ENCODE assay signal across 1 cellular context in the genomic region with DNA sequence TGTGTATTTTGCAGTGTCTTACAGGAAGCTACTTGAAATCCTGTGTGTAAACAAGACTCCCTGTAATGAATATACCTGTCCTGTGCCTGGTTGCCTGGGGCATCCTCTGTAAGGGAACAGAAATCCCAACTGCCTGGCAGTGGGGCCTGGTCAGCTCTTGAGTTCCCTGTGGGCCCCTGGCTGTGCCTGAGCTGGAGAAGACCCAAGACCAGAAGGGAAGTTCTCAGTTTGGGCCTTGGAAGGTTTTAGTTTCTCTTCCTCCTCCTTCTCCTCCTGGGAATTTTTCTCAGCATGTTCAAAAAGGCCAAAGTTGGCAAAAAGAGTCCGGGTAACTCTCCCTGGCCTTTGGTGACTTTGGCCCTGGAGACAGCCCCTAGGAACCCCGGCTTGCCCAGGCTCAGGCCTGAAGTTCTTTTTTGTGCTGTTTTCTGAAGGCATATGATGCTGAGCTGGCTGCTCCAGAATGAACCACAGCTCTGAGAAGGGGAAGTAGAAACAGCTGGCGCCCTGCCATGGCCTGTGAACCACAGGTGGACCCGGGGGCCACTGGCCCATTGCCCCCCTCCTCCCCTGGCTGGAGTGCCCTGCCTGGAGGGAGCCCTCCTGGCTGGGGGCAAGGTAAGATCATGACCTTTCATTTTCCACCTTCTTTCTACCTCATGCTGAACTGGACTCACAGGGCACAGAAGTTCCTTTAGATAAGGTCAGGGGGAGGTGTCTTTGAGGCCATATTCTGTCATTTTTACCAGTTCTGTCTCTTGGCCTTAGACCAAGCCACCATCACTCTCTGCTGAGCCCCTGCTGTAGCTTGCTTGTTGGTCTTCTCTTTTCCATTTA.
A peak's percentile ranks its signal among the peaks of the same experiment; 100 is the strongest.
TF ChIP-seq lines count a peak whose summit lies in the region.

No MANE protein-coding gene starts in this region.

TF ChIP-seq in K562, 482 proteins besides CTCF, POLR2A, EP300 and RAD21 (continued from another document):
- no peak for TF ChIP-seq ATF1 (CRISPR knock-in tag; IDR thresholded peaks at IDR 0.05)
- peak; percentile 31; the same call in 1 of the 2 replicates for TF ChIP-seq ATF1 (tag; IDR thresholded peaks at IDR 0.05)
- TF ChIP-seq KDM1A (IDR thresholded peaks at IDR 0.05), result 0 out of 4 replicates have a peak, but pooled peaks of 1 of the 2 experiments have one; percentile 21
- TF ChIP-seq NR2C1 (IDR thresholded peaks at IDR 0.05), result peak; percentile 30; the same call in 1 of the 2 replicates
- TF ChIP-seq NR2C1 (tag; IDR thresholded peaks at IDR 0.05), result peak; percentile 46; the same call in 1 of the 2 replicates
- 0 out of 2 replicates have a peak, but pooled peaks have one; percentile 55 for TF ChIP-seq LCOR (CRISPR knock-in tag; IDR thresholded peaks at IDR 0.05)
- no peak for TF ChIP-seq RBM22 (IDR thresholded peaks at IDR 0.05; ENCODE audit: low read depth, low read length, poor library complexity, severe bottlenecking)
- peak; percentile 70 for TF ChIP-seq TCF3 (CRISPR knock-in tag; IDR thresholded peaks at IDR 0.05)
- no peak for TF ChIP-seq NCOA6 (IDR thresholded peaks at IDR 0.05)
- no peak for TF ChIP-seq NR4A1 (CRISPR knock-in tag; IDR thresholded peaks at IDR 0.05)
- 0 out of 2 replicates have a peak, but pooled peaks have one; percentile 30 for TF ChIP-seq NR4A1 (tag; IDR thresholded peaks at IDR 0.05)
- peak; percentile 81 for TF ChIP-seq CBFA2T3 (IDR thresholded peaks at IDR 0.05)
- TF ChIP-seq CBX3 (IDR thresholded peaks at IDR 0.05; ENCODE audit: borderline replicate concordance in 1 of 2, low read length in 2 of 2), result peak in 1 of 2 experiments; percentile 97; a peak in 2 of 3 replicates
- TF ChIP-seq GABPB1 (CRISPR knock-in tag; IDR thresholded peaks at IDR 0.05), result 0 out of 2 replicates have a peak, but pooled peaks have one; percentile 23
- TF ChIP-seq ZNF639 (CRISPR knock-in tag; conservative IDR thresholded peaks at IDR 0.05 in 1 of 2, IDR thresholded peaks at IDR 0.05 in 1 of 2), result peak in 1 of 2 experiments; percentile 45; a peak in 1 of 4 replicates
TF ChIP-seq in K562: peak in this region for 39.
